Comparison of ENCODE assay signal across 8 cellular contexts in genomic region chr17:68247445-68248198, GRCh38.
DNase-seq lines count a peak whose midpoint lies in the region; ATAC-seq and FAIRE-seq lines count a peak whose summit lies in the region.

Gene AMZ2 (plus strand): TSS chr17:68248043. CDS start chr17:68250188, 2,145 bp downstream.

- FAIRE-seq in HTR-8/SVneo (lab: Jason Lieb, UNC), result peak; percentile 100

- H3K36me3 ChIP-seq in effector memory CD4-positive, alpha-beta T cell (ENCODE audit: control insufficient read depth, insufficient read depth, low read length), result peaks cover 3% of the 10 kb centered on the region

- H3K4me3 ChIP-seq in effector memory CD4-positive, alpha-beta T cell (ENCODE audit: insufficient read depth, low read depth, low read length, poor library complexity, severe bottlenecking), result peak within 1 kb of the TSS; percentile 60

- H3K27ac ChIP-seq in effector memory CD4-positive, alpha-beta T cell (ENCODE audit: insufficient read depth, low read length, poor library complexity, severe bottlenecking), result peak within 1 kb of the TSS; percentile 97

- DNase-seq in COLO829 (ENCODE audit: low spot score) (peak; percentile 89), HTR-8/SVneo (ENCODE audit: insufficient read length, low spot score) (peak; percentile 96), NOMO-1 treated with DMSO at 0.1 percent for 48 hours (lab: John Stamatoyannopoulos, UW; ENCODE audit: unreplicated experiment) (peak; percentile 86), medulla oblongata (ENCODE audit: extremely low spot score) (peak; percentile 96)
- peak; percentile 90 to 95 for DNase-seq in activated CD8-positive, alpha-beta memory T cell treated with anti-CD3 and anti-CD28 coated beads for 4 hours (ENCODE audit: low read depth in 2 of 2)
- peak; percentile 91 to 97 (median 94) for DNase-seq in effector memory CD4-positive, alpha-beta T cell
- DNase-seq in stimulated activated CD8-positive, alpha-beta memory T cell treated with anti-CD3 and anti-CD28 coated beads, Interleukin-12 subunit alpha, Interleukin-12 subunit beta, amount 100 ng/mL, for 1 hour (ENCODE audit: low read depth), result peak; percentile 98

- H3K4me1 ChIP-seq in effector memory CD4-positive, alpha-beta T cell (ENCODE audit: control insufficient read depth, insufficient read depth, low read length, poor library complexity, severe bottlenecking), result peaks cover 28% of the 10 kb centered on the region

- H3K27me3 ChIP-seq in effector memory CD4-positive, alpha-beta T cell (replicated peaks; ENCODE audit: control insufficient read depth, insufficient read depth, low read length, poor library complexity, severe bottlenecking), result no peaks in the 10 kb centered on the region

- no peaks in the 10 kb centered on the region for H3K9me3 ChIP-seq in effector memory CD4-positive, alpha-beta T cell (ENCODE audit: control insufficient read depth, low read length)

- ATAC-seq in GM21381 (IDR thresholded peaks at IDR 0.05; ENCODE audit: unreplicated experiment), result peak; percentile 88

Comparison
In these comparisons a context has a peak if more than half of its experiments do, and no peak if none do; other contexts are left out.
1. Peak in every context shown above with its lines: DNase-seq, ATAC-seq, H3K4me3 ChIP-seq and H3K27ac ChIP-seq.